In the genomic region with DNA sequence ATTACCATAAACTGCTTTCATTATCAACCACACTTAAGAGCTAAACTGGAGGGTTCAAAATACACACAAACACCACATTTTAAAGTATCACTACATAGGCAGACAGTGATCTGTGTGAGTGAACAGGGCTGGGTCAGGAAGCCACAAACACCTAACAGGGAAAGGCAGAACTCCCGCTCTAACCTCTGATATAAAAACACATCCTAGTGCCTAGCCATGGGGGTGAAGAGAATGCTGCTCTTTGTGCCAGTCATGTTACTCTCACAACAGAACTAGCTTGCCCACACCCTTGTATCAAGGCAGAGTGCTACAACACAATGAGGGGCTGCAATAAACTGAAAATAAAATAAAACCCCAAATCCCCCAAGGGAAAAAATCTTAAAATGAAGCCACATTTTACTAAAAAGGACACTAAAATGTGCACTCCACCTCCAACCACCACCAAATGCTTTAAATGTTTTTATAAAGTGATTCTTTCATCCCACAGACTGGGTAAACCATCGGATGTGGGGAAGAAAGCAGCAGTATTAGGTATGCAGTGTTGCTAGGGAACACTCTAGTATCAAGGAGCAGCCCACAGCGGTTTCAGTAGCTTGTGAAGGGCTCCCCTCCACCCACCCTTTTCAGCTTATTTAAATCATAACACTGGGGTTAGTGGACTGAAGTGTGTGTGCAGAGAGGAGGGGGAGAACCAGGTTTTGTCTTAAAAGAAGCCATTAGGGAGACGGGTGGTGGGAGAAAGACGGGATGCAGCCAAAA, we compare ENCODE assay signal across 10 cellular contexts.
DNase-seq lines count a peak whose midpoint lies in the region; ATAC-seq and TF ChIP-seq lines count a peak whose summit lies in the region.
"Had no signal": no experiment of that assay in that cellular context is flagged by ENCODE, and none has a peak within 500 bp of the region (broad histone marks: within the 10 kb centered on the region; RNA-seq: fewer than 3 reads in every experiment).

No MANE protein-coding gene starts in this region.

- peak overlapping the region; percentile 86 for H3K27ac Mint-ChIP-seq in T-helper 2 cell treated with Interferon-gamma antibody and Interleukin-4, amounts not matched to agents 5 μg/mL and 100 μg/mL, for 36 hours

- H3K4me3 Mint-ChIP-seq in T-helper 2 cell treated with Interferon-gamma antibody and Interleukin-4, amounts not matched to agents 5 μg/mL and 100 μg/mL, for 36 hours: peak overlapping the region; percentile 54

- H3K4me3 ChIP-seq in effector memory CD4-positive, alpha-beta T cell (ENCODE audit: insufficient read depth, low read depth, low read length, poor library complexity, severe bottlenecking): no peak overlapping the region
- H3K4me3 ChIP-seq in sigmoid colon: no peak overlapping the region
- H3K4me3 ChIP-seq in esophagus squamous epithelium: no peak overlapping the region

- intact Hi-C loops in sigmoid colon (cut with DNase I): no loop called here
- intact Hi-C loops in esophagus squamous epithelium (cut with DNase I): no loop called here

- H3K27me3 ChIP-seq in effector memory CD4-positive, alpha-beta T cell (replicated peaks; ENCODE audit: control insufficient read depth, insufficient read depth, low read length, poor library complexity, severe bottlenecking): no peaks in the 10 kb centered on the region
- no peaks in the 10 kb centered on the region for H3K27me3 ChIP-seq in sigmoid colon
- H3K27me3 ChIP-seq in esophagus squamous epithelium: no peaks in the 10 kb centered on the region

- no peaks in the 10 kb centered on the region for H3K27me3 Mint-ChIP-seq in T-helper 2 cell treated with Interferon-gamma antibody and Interleukin-4, amounts not matched to agents 5 μg/mL and 100 μg/mL, for 36 hours (ENCODE audit: low read depth)

- DNase-seq in activated CD4-positive, CD25-positive, alpha-beta regulatory T cell treated with anti-CD3 and anti-CD28 coated beads, Interleukin-2, amount 50 U/mL, for 16 hours (ENCODE audit: low read depth, low spot score): peak; percentile 8
- no peak for DNase-seq in activated CD4-positive, CD25-positive, alpha-beta regulatory T cell (lab: John Stamatoyannopoulos, UW)
- peak; percentile 27 for DNase-seq in T-helper 2 cell treated with Interferon-gamma antibody and Interleukin-4, amounts not matched to agents 5 μg/mL and 100 μg/mL, for 36 hours (ENCODE audit: low spot score)
- peak; percentile 8 to 28 (median 28) for DNase-seq in effector memory CD4-positive, alpha-beta T cell
- peak; percentile 9 to 24 for DNase-seq in stimulated activated CD8-positive, alpha-beta memory T cell treated with anti-CD3 and anti-CD28 coated beads, Interleukin-7, amount 100 ng/mL, for 1 hour (ENCODE audit: low read depth in 2 of 2)
- DNase-seq in sigmoid colon (no peak), esophagus squamous epithelium (lab: John Stamatoyannopoulos, UW) (no peak)

- no peaks in the 10 kb centered on the region for H3K4me1 ChIP-seq in effector memory CD4-positive, alpha-beta T cell (ENCODE audit: control insufficient read depth, insufficient read depth, low read length, poor library complexity, severe bottlenecking)
- H3K4me1 ChIP-seq in sigmoid colon (no peaks in the 10 kb centered on the region), esophagus squamous epithelium (no peaks in the 10 kb centered on the region)

- 79 to 88% methylated on average over 5 of the region's 5 CpGs for WGBS in sigmoid colon, 2 donors
- WGBS in esophagus squamous epithelium, 2 donors: 73 to 79% methylated on average over 5 of the region's 5 CpGs

- H3K4me1 Mint-ChIP-seq in T-helper 2 cell treated with Interferon-gamma antibody and Interleukin-4, amounts not matched to agents 5 μg/mL and 100 μg/mL, for 36 hours (ENCODE audit: low read depth): peaks cover 12% of the 10 kb centered on the region

- H3K9me3 ChIP-seq in effector memory CD4-positive, alpha-beta T cell (ENCODE audit: control insufficient read depth, low read length): no peaks in the 10 kb centered on the region
- H3K9me3 ChIP-seq in sigmoid colon (no peaks in the 10 kb centered on the region), esophagus squamous epithelium (no peaks in the 10 kb centered on the region)

- no peaks in the 10 kb centered on the region for H3K9me3 Mint-ChIP-seq in T-helper 2 cell treated with Interferon-gamma antibody and Interleukin-4, amounts not matched to agents 5 μg/mL and 100 μg/mL, for 36 hours

- TF ChIP-seq POLR2A in sigmoid colon (IDR thresholded peaks at IDR 0.05) (no peak), GM18505 (IDR thresholded peaks at IDR 0.05; ENCODE audit: borderline replicate concordance, extremely low read depth, insufficient read depth, insufficient read length) (no peak), esophagus squamous epithelium (IDR thresholded peaks at IDR 0.05) (no peak)

- H3K36me3 Mint-ChIP-seq in T-helper 2 cell treated with Interferon-gamma antibody and Interleukin-4, amounts not matched to agents 5 μg/mL and 100 μg/mL, for 36 hours (ENCODE audit: low read depth): peaks cover 34% of the 10 kb centered on the region

- H3K27ac ChIP-seq in effector memory CD4-positive, alpha-beta T cell (ENCODE audit: insufficient read depth, low read length, poor library complexity, severe bottlenecking): no peak overlapping the region
- H3K27ac ChIP-seq in sigmoid colon (no peak overlapping the region), esophagus squamous epithelium (no peak overlapping the region)
- H3K27ac ChIP-seq: KMS-11, VCaP had no signal

- peaks cover 15% of the 10 kb centered on the region for H3K36me3 ChIP-seq in effector memory CD4-positive, alpha-beta T cell (ENCODE audit: control insufficient read depth, insufficient read depth, low read length)
- H3K36me3 ChIP-seq in sigmoid colon: peaks cover 0 to 48% (median 4%) of the 10 kb centered on the region in 4 donors
- peaks cover 0 to 80% (median 4%) of the 10 kb centered on the region in 3 donors for H3K36me3 ChIP-seq in esophagus squamous epithelium

- no peak for TF ChIP-seq EP300 in sigmoid colon (IDR thresholded peaks at IDR 0.05)

- no peak for ATAC-seq in GM18505 (IDR thresholded peaks at IDR 0.05; ENCODE audit: unreplicated experiment)

- TF ChIP-seq CTCF in sigmoid colon (IDR thresholded peaks at IDR 0.05) (no peak), esophagus squamous epithelium (IDR thresholded peaks at IDR 0.05) (no peak)

Comparison
In these comparisons a context has a peak if more than half of its experiments do, and no peak if none do; other contexts are left out.
1. DNase-seq: peak in activated CD4-positive, CD25-positive, alpha-beta regulatory T cell treated with anti-CD3 and anti-CD28 coated beads, Interleukin-2, amount 50 U/mL, for 16 hours (single experiment), T-helper 2 cell treated with Interferon-gamma antibody and Interleukin-4, amounts not matched to agents 5 μg/mL and 100 μg/mL, for 36 hours (single experiment), effector memory CD4-positive, alpha-beta T cell (3 of 3) and stimulated activated CD8-positive, alpha-beta memory T cell treated with anti-CD3 and anti-CD28 coated beads, Interleukin-7, amount 100 ng/mL, for 1 hour (2 of 2); none in activated CD4-positive, CD25-positive, alpha-beta regulatory T cell (0 of 4), sigmoid colon (single experiment) and esophagus squamous epithelium (single experiment).